Comparison of ENCODE assay signal across 1 cellular context in genomic region chr17:41536741-41537613, GRCh38.
TF ChIP-seq lines count a peak whose summit lies in the region.

No MANE protein-coding gene starts in this region.

TF ChIP-seq in IMR-90, 13 proteins besides CTCF, POLR2A, EP300 and RAD21:
- no peak for TF ChIP-seq MAFK (IDR thresholded peaks at IDR 0.05; ENCODE audit: low read depth, low read length)
- no peak for TF ChIP-seq RCOR1 (IDR thresholded peaks at IDR 0.05; ENCODE audit: insufficient replicate concordance, low read length)
- TF ChIP-seq CEBPB (IDR thresholded peaks at IDR 0.05; ENCODE audit: low read depth, low read length): no peak
- no peak for TF ChIP-seq MAZ (IDR thresholded peaks at IDR 0.05; ENCODE audit: borderline replicate concordance, low read depth, low read length)
- TF ChIP-seq MXI1 (IDR thresholded peaks at IDR 0.05; ENCODE audit: borderline replicate concordance, low read depth, low read length): no peak
- TF ChIP-seq, protein P1, sequence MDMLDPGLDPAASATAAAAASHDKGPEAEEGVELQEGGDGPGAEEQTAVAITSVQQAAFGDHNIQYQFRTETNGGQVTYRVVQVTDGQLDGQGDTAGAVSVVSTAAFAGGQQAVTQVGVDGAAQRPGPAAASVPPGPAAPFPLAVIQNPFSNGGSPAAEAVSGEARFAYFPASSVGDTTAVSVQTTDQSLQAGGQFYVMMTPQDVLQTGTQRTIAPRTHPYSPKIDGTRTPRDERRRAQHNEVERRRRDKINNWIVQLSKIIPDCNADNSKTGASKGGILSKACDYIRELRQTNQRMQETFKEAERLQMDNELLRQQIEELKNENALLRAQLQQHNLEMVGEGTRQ (IDR thresholded peaks at IDR 0.05; ENCODE audit: low read depth, low read length): no peak
- no peak for TF ChIP-seq CHD1 (IDR thresholded peaks at IDR 0.05; ENCODE audit: low read depth, low read length)
- no peak for TF ChIP-seq BHLHE40 (IDR thresholded peaks at IDR 0.05; ENCODE audit: low read depth, low read length)
- no peak for TF ChIP-seq RFX5 (IDR thresholded peaks at IDR 0.05; ENCODE audit: low read depth, low read length)
- TF ChIP-seq FOS (IDR thresholded peaks at IDR 0.05; ENCODE audit: low read depth, low read length): no peak
- TF ChIP-seq SMC3 (IDR thresholded peaks at IDR 0.05; ENCODE audit: low read depth, low read length): no peak
- TF ChIP-seq ELK1 (IDR thresholded peaks at IDR 0.05; ENCODE audit: borderline replicate concordance, low read depth, low read length): no peak
